ENCODE assay signal across 8 cellular contexts in genomic region chr17:4498461-4499397, GRCh38. TPM values are rescaled to one million over a fixed set of nuclear protein-coding genes. Genes with fewer than 3 reads are reported as not detected.
DNase-seq lines count a peak whose midpoint lies in the region; TF ChIP-seq lines count a peak whose summit lies in the region.

Gene SPNS2 (plus strand): TSS chr17:4498881. CDS start chr17:4499048, 167 bp downstream.

- H3K4me3 ChIP-seq in HL-60 (replicated peaks; ENCODE audit: insufficient read depth, low read length) = peak within 1 kb of the TSS; percentile 46
- H3K4me3 ChIP-seq in osteoblast (ENCODE audit: insufficient read depth, low read length) = no peak within 1 kb of the TSS
- peak within 1 kb of the TSS; percentile 56 for H3K4me3 ChIP-seq in thymus (ENCODE audit: low read length)

- H3K4me2 ChIP-seq in osteoblast (ENCODE audit: insufficient read depth, low read length) = no peak within 1 kb of the TSS

- H3K27me3 ChIP-seq in HL-60 (ENCODE audit: insufficient read depth, poor library complexity, severe bottlenecking) (no peaks in the 10 kb centered on the region), osteoblast (ENCODE audit: insufficient read depth, low read length) (peaks cover 33% of the 10 kb centered on the region), thymus (ENCODE audit: control insufficient read depth, insufficient read depth) (peaks cover 30% of the 10 kb centered on the region)

- H3K4me1 ChIP-seq in osteoblast (ENCODE audit: insufficient read depth, low read length) (no peaks in the 10 kb centered on the region), thymus (ENCODE audit: control insufficient read depth, insufficient read depth, low read length) (peaks cover 21% of the 10 kb centered on the region)

- H3K9me3 ChIP-seq in osteoblast (ENCODE audit: low read depth, low read length) (no peaks in the 10 kb centered on the region), thymus (ENCODE audit: control insufficient read depth) (peaks cover 1% of the 10 kb centered on the region)

- no peaks in the 10 kb centered on the region for H3K79me2 ChIP-seq in osteoblast (ENCODE audit: insufficient read depth, low read length)

- under 1% methylated on average over 117 of the region's 117 CpGs for WGBS in thymus

- intact Hi-C loops in cardiac septum (cut with DNase I) = no loop called here

- no peak within 1 kb of the TSS for H2AFZ ChIP-seq in osteoblast (ENCODE audit: low read length)

- H3K4me3 Mint-ChIP-seq in activated naive CD8-positive, alpha-beta T cell treated with anti-CD3 and anti-CD28 coated beads for 36 hours = peak within 1 kb of the TSS; percentile 73

- POLR2A ChIA-PET in GM10248 (lab: Yijun Ruan, JAX) = no interaction called here

- peak within 1 kb of the TSS; percentile 77 for H3K27ac ChIP-seq in HL-60 (replicated peaks)
- H3K27ac ChIP-seq in osteoblast (ENCODE audit: low read depth, low read length) = no peak within 1 kb of the TSS
- no peak within 1 kb of the TSS for H3K27ac ChIP-seq in thymus (ENCODE audit: low read depth)

- no peaks in the 10 kb centered on the region for H3K36me3 ChIP-seq in osteoblast (ENCODE audit: insufficient read depth, low read length)
- H3K36me3 ChIP-seq in thymus (ENCODE audit: control insufficient read depth, insufficient read depth) = no peaks in the 10 kb centered on the region

- H3K9me3 Mint-ChIP-seq in activated naive CD8-positive, alpha-beta T cell treated with anti-CD3 and anti-CD28 coated beads for 36 hours = no peaks in the 10 kb centered on the region

- in situ Hi-C loops in SK-MEL-5 (cut with HindIII; ENCODE audit: low pct_unique_long_range_greater_than_20kb, low sequenced_read_pairs) = no loop called here

- DNase-seq in GM10248 (ENCODE audit: extremely low spot score) (peak; percentile 82), HL-60 (ENCODE audit: low read depth in 1 of 2, low spot score in 1 of 2) (peak in 1 of 2 experiments; percentile 45), SK-MEL-5 (ENCODE audit: low read depth, low spot score) (peak; percentile 44), cardiac septum (ENCODE audit: low spot score) (no peak), osteoblast (ENCODE audit: insufficient read length, low spot score, missing footprints) (peak; percentile 99), foreskin melanocyte (no peak)
- peak; percentile 76 for DNase-seq in activated naive CD8-positive, alpha-beta T cell treated with anti-CD3 and anti-CD28 coated beads for 36 hours

- CTCF ChIA-PET in GM10248 (lab: Yijun Ruan, JAX) = no interaction called here

- no peaks in the 10 kb centered on the region for H3K36me3 Mint-ChIP-seq in activated naive CD8-positive, alpha-beta T cell treated with anti-CD3 and anti-CD28 coated beads for 36 hours

- TF ChIP-seq CTCF in GM10248 (IDR thresholded peaks at IDR 0.05; ENCODE audit: control extremely low read depth, extremely low read depth, low read depth, missing control alignments) (no peak), HL-60 (IDR thresholded peaks at IDR 0.05; ENCODE audit: insufficient read depth, low read length) (no peak), osteoblast (IDR thresholded peaks at IDR 0.05; ENCODE audit: extremely low read depth, low read depth, low read length) (no peak)

- H3K27ac Mint-ChIP-seq in activated naive CD8-positive, alpha-beta T cell treated with anti-CD3 and anti-CD28 coated beads for 36 hours = no peak within 1 kb of the TSS

- H4K20me1 ChIP-seq in osteoblast (ENCODE audit: insufficient read depth, low read length) = peaks cover 3% of the 10 kb centered on the region

- H3K4me1 Mint-ChIP-seq in activated naive CD8-positive, alpha-beta T cell treated with anti-CD3 and anti-CD28 coated beads for 36 hours = peaks cover 14% of the 10 kb centered on the region

- H3K27me3 Mint-ChIP-seq in activated naive CD8-positive, alpha-beta T cell treated with anti-CD3 and anti-CD28 coated beads for 36 hours = peaks cover 31% of the 10 kb centered on the region

RNA-seq across cellular contexts. Expression of gene SPNS2, which starts in this region (rescaled TPM):
- total RNA-seq in SK-MEL-5 (2014; rRNA removed; shearing (Covaris generic)) = 0.51 and 0.66 TPM in 2 replicates
- 0.73 and 0.79 TPM in 2 replicates for polyA plus RNA-seq in SK-MEL-5 (2015; cell fraction: cytosol; rRNA removed)
- polyA plus RNA-seq in SK-MEL-5 (2015; cell fraction: nucleus; rRNA removed) = 0.47 and 2.7 TPM in 2 replicates
- under 1 TPM; 0.20 to 0.43 TPM for total RNA-seq in activated naive CD8-positive, alpha-beta T cell treated with anti-CD3 and anti-CD28 coated beads for 36 hours
- total RNA-seq in cardiac septum (10.3 TPM), osteoblast (under 0.01 TPM in 2 replicates)
- 16.1 TPM for polyA plus RNA-seq in thymus

Comparison
In these comparisons a context has a peak if more than half of its experiments do, and no peak if none do; other contexts are left out.
1. Peak in DNase-seq in activated naive CD8-positive, alpha-beta T cell treated with anti-CD3 and anti-CD28 coated beads for 36 hours; RNA of the gene not detected or under 1 TPM.
2. Peak in DNase-seq in osteoblast; RNA of the gene not detected or under 1 TPM.
3. DNase-seq: peak in GM10248 (single experiment) and SK-MEL-5 (single experiment); none in cardiac septum (single experiment) and foreskin melanocyte (single experiment).